In genomic region chr3:30286007-30286669, GRCh38 we compare ENCODE assay signal across 8 cellular contexts.
DNase-seq lines count a peak whose midpoint lies in the region; ATAC-seq and TF ChIP-seq lines count a peak whose summit lies in the region.

No MANE protein-coding gene starts in this region.

- H3K27ac Mint-ChIP-seq in glutamatergic neuron (ENCODE audit: unreplicated experiment): no peak overlapping the region

- no peak overlapping the region for H3K4me3 ChIP-seq in choroid plexus epithelial cell (ENCODE audit: low read depth, low read length)

- peaks cover 5% of the 10 kb centered on the region for H3K27me3 Mint-ChIP-seq in glutamatergic neuron (ENCODE audit: unreplicated experiment)

- no peak overlapping the region for H3K4me3 Mint-ChIP-seq in glutamatergic neuron (ENCODE audit: unreplicated experiment)

- H3K4me1 Mint-ChIP-seq in glutamatergic neuron (ENCODE audit: low read depth, unreplicated experiment): peaks cover 12% of the 10 kb centered on the region

- TF ChIP-seq CTCF in choroid plexus epithelial cell (conservative IDR thresholded peaks at IDR 0.05; ENCODE audit: low read depth, low read length) (no peak), glutamatergic neuron (IDR thresholded peaks at IDR 0.05; ENCODE audit: partially characterized antibody, unreplicated experiment) (no peak)

- H3K9me3 Mint-ChIP-seq in glutamatergic neuron (ENCODE audit: unreplicated experiment): peaks cover 3% of the 10 kb centered on the region

- no peak for ATAC-seq in HG02678 (IDR thresholded peaks at IDR 0.05; ENCODE audit: unreplicated experiment)

- H3K36me3 Mint-ChIP-seq in glutamatergic neuron (ENCODE audit: unreplicated experiment): no peaks in the 10 kb centered on the region

- peak; percentile 20 for DNase-seq in DMS79 (lab: John Stamatoyannopoulos, UW)
- DNase-seq in NCI-H2081 treated with DMSO at 0.1 percent for 48 hours (lab: John Stamatoyannopoulos, UW): peak; percentile 44
- DNase-seq in choroid plexus epithelial cell (ENCODE audit: low read depth): peak; percentile 98
- DNase-seq in midbrain (lab: John Stamatoyannopoulos, UW): peak; percentile 37
- no peak for DNase-seq in NCI-H128 (lab: John Stamatoyannopoulos, UW; ENCODE audit: unreplicated experiment)
- DNase-seq in cerebellum (ENCODE audit: low spot score): no peak
- DNase-seq in glutamatergic neuron: no peak

Comparison
In these comparisons a context has a peak if more than half of its experiments do, and no peak if none do; other contexts are left out.
1. DNase-seq: peak in DMS79 (single experiment), NCI-H2081 treated with DMSO at 0.1 percent for 48 hours (single experiment), choroid plexus epithelial cell (single experiment) and midbrain (single experiment); none in NCI-H128 (single experiment), cerebellum (single experiment) and glutamatergic neuron (single experiment).